Comparison of ENCODE assay signal across 17 cellular contexts in the genomic region with DNA sequence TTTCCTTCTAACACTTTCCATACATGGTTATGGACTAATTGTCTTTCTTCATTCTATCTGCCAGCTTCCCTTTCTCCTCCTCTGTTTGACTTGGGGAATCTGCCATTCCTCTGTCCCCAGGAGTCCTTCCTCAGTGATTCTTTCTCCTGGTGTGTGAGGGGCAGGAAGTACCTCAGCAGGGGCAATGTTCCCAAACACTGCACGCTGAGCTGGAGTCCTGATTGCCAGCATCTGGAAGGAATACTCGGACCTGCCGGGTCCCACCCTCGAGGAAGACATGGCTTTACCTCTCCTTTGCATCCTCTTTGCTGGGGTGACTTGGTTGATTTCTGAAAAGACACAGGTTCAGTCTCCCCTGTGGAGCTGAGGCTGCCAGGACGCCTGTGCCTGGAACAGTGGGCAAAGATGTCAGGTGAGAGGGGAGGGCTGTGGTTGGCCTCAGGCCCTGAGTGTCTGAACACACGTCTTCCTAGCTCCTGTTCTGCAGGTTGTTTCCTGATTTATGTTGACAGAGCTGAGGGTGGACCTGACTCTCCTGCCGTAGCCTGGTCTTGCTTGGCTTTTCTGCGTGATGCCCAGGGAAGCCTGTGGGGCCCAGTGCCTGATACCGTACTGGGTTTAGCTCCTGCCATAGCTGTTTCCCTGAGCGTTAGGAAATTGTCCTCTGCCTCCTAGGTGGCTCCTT. TPM values are rescaled to one million over a fixed set of nuclear protein-coding genes. Genes with fewer than 3 reads are reported as not detected.
DNase-seq lines count a peak whose midpoint lies in the region; ATAC-seq and TF ChIP-seq lines count a peak whose summit lies in the region.
"Had no signal": no experiment of that assay in that cellular context is flagged by ENCODE, and none has a peak within 500 bp of the region (broad histone marks: within the 10 kb centered on the region; RNA-seq: fewer than 3 reads in every experiment).

No MANE protein-coding gene starts in this region.

- H3F3A ChIP-seq in GM23338 (replicated peaks; ENCODE audit: low read depth): peaks cover 22% of the 10 kb centered on the region; the same call in 1 of the 2 replicates

- H3K27ac Mint-ChIP-seq in CD14-positive monocyte (peak overlapping the region in 4 of 7 donors; percentile 47 to 76 (median 59)), GM23338 (peak overlapping the region; percentile 95)
- peak overlapping the region; percentile 34 for H3K27ac Mint-ChIP-seq in activated naive CD8-positive, alpha-beta T cell treated with anti-CD3 and anti-CD28 coated beads, Interleukin-2, amount 10 ng/mL, durations not matched to agents 7 days and 5 days
- H3K27ac Mint-ChIP-seq: activated T-helper 1 cell treated with anti-CD3 and anti-CD28 coated beads, Interleukin-12 subunit alpha, Interleukin-12 subunit beta, Interleukin-2, Interleukin-4 antibody, amounts not matched to agents 30 ng/mL and 10 ng/mL and 1 ng/mL, durations not matched to agents 14 hours and 24 hours and 36 hours had no signal

- peak overlapping the region; percentile 12 for H3K56ac ChIP-seq in mesendoderm (ENCODE audit: low read length)

- H3K4me1 ChIP-seq in GM23338 (ENCODE audit: insufficient read depth) (peaks cover 33% of the 10 kb centered on the region), mesendoderm (ENCODE audit: control insufficient read depth, low read depth, low read length) (peaks cover 2% of the 10 kb centered on the region)
- H3K4me1 ChIP-seq: BE2C had no signal

- H3K18ac ChIP-seq in mesendoderm (ENCODE audit: low read length): no peak overlapping the region

- peak overlapping the region; percentile 28; the same call in 1 of the 2 replicates for H3K4me3 ChIP-seq in GM23338
- no peak overlapping the region for H3K4me3 ChIP-seq in mesendoderm (ENCODE audit: low read length)
- H3K4me3 ChIP-seq: ascending aorta, dorsolateral prefrontal cortex had no signal

- H3K9ac ChIP-seq in mesendoderm (ENCODE audit: low read length): no peak overlapping the region

- peak overlapping the region; percentile 59 for H3K4me2 ChIP-seq in GM23338
- no peak overlapping the region for H3K4me2 ChIP-seq in mesendoderm (ENCODE audit: low read length)

- peak overlapping the region; percentile 73 for H3K23ac ChIP-seq in mesendoderm (ENCODE audit: low read length)

- no peaks in the 10 kb centered on the region; the same call in none of the 2 replicates for H4K20me1 ChIP-seq in GM23338 (replicated peaks; ENCODE audit: insufficient read depth)

- peaks cover 46% of the 10 kb centered on the region for H3K79me2 ChIP-seq in GM23338 (replicated peaks; ENCODE audit: insufficient read depth)
- H3K79me2 ChIP-seq in mesendoderm (ENCODE audit: control insufficient read depth, insufficient read depth, low read length): peaks cover 15% of the 10 kb centered on the region

- no peak overlapping the region for H2AFZ ChIP-seq in GM23338

- H3K27me3 Mint-ChIP-seq in CD14-positive monocyte (ENCODE audit: low read depth in 3 of 3) (peaks cover 0 to 2% (median 0%) of the 10 kb centered on the region in 3 donors), GM23338 (ENCODE audit: insufficient read depth, low read depth, poor library complexity) (peaks cover 28% of the 10 kb centered on the region)
- H3K27me3 Mint-ChIP-seq in activated naive CD8-positive, alpha-beta T cell treated with anti-CD3 and anti-CD28 coated beads, Interleukin-2, amount 10 ng/mL, durations not matched to agents 7 days and 5 days: no peaks in the 10 kb centered on the region

- peak; percentile 4; the same call in 2 of the 3 replicates for ATAC-seq in GM23338
- no peak for ATAC-seq in activated naive CD8-positive, alpha-beta T cell treated with anti-CD3 and anti-CD28 coated beads, Interleukin-2, amount 10 ng/mL, durations not matched to agents 7 days and 5 days (ENCODE audit: low read depth)
- ATAC-seq: left ventricle myocardium superior had no signal

- H3K4ac ChIP-seq in mesendoderm (ENCODE audit: low read depth, low read length): no peak overlapping the region

- no peak for DNase-seq in CD14-positive monocyte (ENCODE audit: low spot score)
- DNase-seq in GM23338 (ENCODE audit: low spot score): peak; percentile 53
- no peak for DNase-seq in activated naive CD8-positive, alpha-beta T cell treated with anti-CD3 and anti-CD28 coated beads, Interleukin-2, amount 10 ng/mL, durations not matched to agents 7 days and 5 days
- DNase-seq in mesendoderm: peak; percentile 58
- DNase-seq in stimulated activated CD4-positive, alpha-beta T cell treated with anti-CD3 and anti-CD28 coated beads, Interleukin-15, amount 100 ng/mL, for 24 hours: no peak
- no peak for DNase-seq in activated CD4-positive, CD25-positive, alpha-beta regulatory T cell treated with anti-CD3 and anti-CD28 coated beads, Interleukin-2, amount 50 U/mL, for 72 hours
- DNase-seq in NOMO-1 (lab: John Stamatoyannopoulos, UW; ENCODE audit: unreplicated experiment in 2 of 2): no peak
- DNase-seq: BE2C, dorsolateral prefrontal cortex, left ventricle myocardium superior, NCI-H2081, NCI-H526, RPMI8226 had no signal

- H3K4me1 Mint-ChIP-seq in CD14-positive monocyte (peaks cover 47% of the 10 kb centered on the region), GM23338 (peaks cover 29% of the 10 kb centered on the region)
- H3K4me1 Mint-ChIP-seq in activated naive CD8-positive, alpha-beta T cell treated with anti-CD3 and anti-CD28 coated beads, Interleukin-2, amount 10 ng/mL, durations not matched to agents 7 days and 5 days: peaks cover 23% of the 10 kb centered on the region

- H3K36me3 Mint-ChIP-seq in CD14-positive monocyte (peaks cover 18 to 30% of the 10 kb centered on the region in 2 donors), GM23338 (ENCODE audit: low read depth) (peaks cover 24% of the 10 kb centered on the region)
- peaks cover 11% of the 10 kb centered on the region for H3K36me3 Mint-ChIP-seq in activated naive CD8-positive, alpha-beta T cell treated with anti-CD3 and anti-CD28 coated beads, Interleukin-2, amount 10 ng/mL, durations not matched to agents 7 days and 5 days

- H3K9me3 Mint-ChIP-seq in CD14-positive monocyte (no peaks in the 10 kb centered on the region), GM23338 (peaks cover 5% of the 10 kb centered on the region)
- no peaks in the 10 kb centered on the region for H3K9me3 Mint-ChIP-seq in activated naive CD8-positive, alpha-beta T cell treated with anti-CD3 and anti-CD28 coated beads, Interleukin-2, amount 10 ng/mL, durations not matched to agents 7 days and 5 days
- H3K9me3 Mint-ChIP-seq: activated T-helper 1 cell treated with anti-CD3 and anti-CD28 coated beads, Interleukin-12 subunit alpha, Interleukin-12 subunit beta, Interleukin-2, Interleukin-4 antibody, amounts not matched to agents 30 ng/mL and 10 ng/mL and 1 ng/mL, durations not matched to agents 14 hours and 24 hours and 36 hours had no signal

- POLR2A ChIA-PET in activated naive CD8-positive, alpha-beta T cell treated with anti-CD3 and anti-CD28 coated beads, Interleukin-2, amount 10 ng/mL, durations not matched to agents 7 days and 5 days (lab: Charles Lee): interaction anchor here (1.1 to 1.7 kb wide), 2 partner anchors 17 to 26 kb away, joined by 3 read pairs; no protein-coding TSS in a partner anchor

- no CpG with 5 or more reads among the region's 10 CpGs for WGBS in mesendoderm (ENCODE audit: extremely low coverage, insufficient coverage, low lambda C conversion rate)

- H3K36me3 ChIP-seq in GM23338 (ENCODE audit: insufficient read depth) (no peaks in the 10 kb centered on the region), mesendoderm (ENCODE audit: control insufficient read depth, insufficient read depth, low read length) (no peaks in the 10 kb centered on the region)

- no peak overlapping the region for H4K5ac ChIP-seq in mesendoderm (ENCODE audit: low read length)

- H2BK15ac ChIP-seq in mesendoderm (replicated peaks; ENCODE audit: low read depth): no peak overlapping the region

- TF ChIP-seq CTCF in CD14-positive monocyte (IDR thresholded peaks at IDR 0.05): no peak
- no peak for TF ChIP-seq CTCF in GM23338 (conservative IDR thresholded peaks at IDR 0.05; ENCODE audit: low read depth in 2 of 2)

- H3K27ac ChIP-seq in GM23338 (ENCODE audit: low read depth) (peak overlapping the region; percentile 65), mesendoderm (ENCODE audit: low read depth, low read length) (peak overlapping the region; percentile 29)

- H3K79me1 ChIP-seq in mesendoderm (ENCODE audit: low read length): peaks cover 17% of the 10 kb centered on the region

- H3K4me3 Mint-ChIP-seq in CD14-positive monocyte (no peak overlapping the region), GM23338 (peak overlapping the region; percentile 48)
- no peak overlapping the region for H3K4me3 Mint-ChIP-seq in activated naive CD8-positive, alpha-beta T cell treated with anti-CD3 and anti-CD28 coated beads, Interleukin-2, amount 10 ng/mL, durations not matched to agents 7 days and 5 days
- H3K4me3 Mint-ChIP-seq: activated T-helper 1 cell treated with anti-CD3 and anti-CD28 coated beads, Interleukin-12 subunit alpha, Interleukin-12 subunit beta, Interleukin-2, Interleukin-4 antibody, amounts not matched to agents 30 ng/mL and 10 ng/mL and 1 ng/mL, durations not matched to agents 14 hours and 24 hours and 36 hours had no signal

- intact Hi-C loops in CD14-positive monocyte (cut with micrococcal nuclease): no loop called here

- H3K9me2 ChIP-seq in GM23338 (ENCODE audit: insufficient read depth): no peaks in the 10 kb centered on the region

- H2BK5ac ChIP-seq in mesendoderm (ENCODE audit: low read length): no peak overlapping the region

- no peak overlapping the region for H2BK120ac ChIP-seq in mesendoderm (ENCODE audit: low read depth, low read length)

- no peak overlapping the region for H4K8ac ChIP-seq in mesendoderm (ENCODE audit: low read depth, low read length)

- no peaks in the 10 kb centered on the region for H3K27me3 ChIP-seq in GM23338 (ENCODE audit: insufficient read depth)
- no peaks in the 10 kb centered on the region for H3K27me3 ChIP-seq in mesendoderm (ENCODE audit: insufficient read depth, low read length, poor library complexity)
- H3K27me3 ChIP-seq: ascending aorta, BE2C, dorsolateral prefrontal cortex had no signal

- H2AK5ac ChIP-seq in mesendoderm (ENCODE audit: low read length): no peak overlapping the region

RNA-seq across cellular contexts. Expression of a gene that starts 4.3 kb away (rescaled TPM):
- polyA plus RNA-seq in CD14-positive monocyte (100 to 1,000 TPM; 526 to 588 TPM), GM23338 (2016; fragmentation: Nextera tagmentation; extraction: Ambion mirVana) (483 and 516 TPM in 2 replicates)
- total RNA-seq in GM23338 (2014; rRNA removed; shearing (Covaris generic)): 385 and 427 TPM in 2 replicates
- total RNA-seq in activated naive CD8-positive, alpha-beta T cell treated with anti-CD3 and anti-CD28 coated beads, Interleukin-2, amount 10 ng/mL, durations not matched to agents 7 days and 5 days: 100 to 1,000 TPM; 379 to 420 TPM
- 485 TPM for polyA plus RNA-seq in mesendoderm (2013, experiment 1 of 2)
- 460 TPM for polyA plus RNA-seq in mesendoderm (2013, experiment 2 of 2)

RNA-seq across cellular contexts. Expression of a gene that starts 7.5 kb away (rescaled TPM):
- polyA plus RNA-seq in CD14-positive monocyte: 100 to 1,000 TPM; 140 to 170 TPM
- 94.7 and 122 TPM in 2 replicates for total RNA-seq in GM23338 (2014; rRNA removed; shearing (Covaris generic))
- 193 and 207 TPM in 2 replicates for polyA plus RNA-seq in GM23338 (2016; fragmentation: Nextera tagmentation; extraction: Ambion mirVana)
- total RNA-seq in activated naive CD8-positive, alpha-beta T cell treated with anti-CD3 and anti-CD28 coated beads, Interleukin-2, amount 10 ng/mL, durations not matched to agents 7 days and 5 days: 10 to 100 TPM; 86.0 to 87.0 TPM
- 82.6 TPM for polyA plus RNA-seq in mesendoderm (2013, experiment 1 of 2)
- polyA plus RNA-seq in mesendoderm (2013, experiment 2 of 2): 80.4 TPM

RNA-seq across cellular contexts. Expression of a gene that starts 39.9 kb away (rescaled TPM):
- polyA plus RNA-seq in CD14-positive monocyte: 1 to 10 TPM; 1.5 to 1.6 TPM
- 24.6 and 26.8 TPM in 2 replicates for total RNA-seq in GM23338 (2014; rRNA removed; shearing (Covaris generic))
- 10.1 and 12.1 TPM in 2 replicates for polyA plus RNA-seq in GM23338 (2016; fragmentation: Nextera tagmentation; extraction: Ambion mirVana)
- total RNA-seq in activated naive CD8-positive, alpha-beta T cell treated with anti-CD3 and anti-CD28 coated beads, Interleukin-2, amount 10 ng/mL, durations not matched to agents 7 days and 5 days: 10 to 100 TPM; 39.1 to 39.7 TPM
- polyA plus RNA-seq in mesendoderm (2013, experiment 1 of 2): 20.3 TPM
- polyA plus RNA-seq in mesendoderm (2013, experiment 2 of 2): 19.6 TPM

RNA-seq across cellular contexts. Expression of a gene that starts 57.0 kb away (rescaled TPM):
- polyA plus RNA-seq in CD14-positive monocyte (not detected), GM23338 (2016; fragmentation: Nextera tagmentation; extraction: Ambion mirVana) (0.40 and 0.76 TPM in 2 replicates)
- 0.54 and 1.1 TPM in 2 replicates for total RNA-seq in GM23338 (2014; rRNA removed; shearing (Covaris generic))
- not detected for total RNA-seq in activated naive CD8-positive, alpha-beta T cell treated with anti-CD3 and anti-CD28 coated beads, Interleukin-2, amount 10 ng/mL, durations not matched to agents 7 days and 5 days
- polyA plus RNA-seq in mesendoderm (2013, experiment 1 of 2): 0.03 TPM
- polyA plus RNA-seq in mesendoderm (2013, experiment 2 of 2): 0.03 TPM
- total RNA-seq: activated T-helper 1 cell treated with anti-CD3 and anti-CD28 coated beads, Interleukin-12 subunit alpha, Interleukin-12 subunit beta, Interleukin-2, Interleukin-4 antibody, amounts not matched to agents 30 ng/mL and 10 ng/mL and 1 ng/mL, durations not matched to agents 14 hours and 24 hours and 36 hours; HT1080; T-helper 2 cell treated with Interferon-gamma antibody and Interleukin-4, amounts not matched to agents 100 ng/mL and 5 ng/mL, for 36 hours had no signal

Comparison
In these comparisons a context has a peak if more than half of its experiments do, and no peak if none do; other contexts are left out.
1. DNase-seq: peak in GM23338 (single experiment) and mesendoderm (single experiment); none in CD14-positive monocyte (single experiment), activated naive CD8-positive, alpha-beta T cell treated with anti-CD3 and anti-CD28 coated beads, Interleukin-2, amount 10 ng/mL, durations not matched to agents 7 days and 5 days (single experiment), stimulated activated CD4-positive, alpha-beta T cell treated with anti-CD3 and anti-CD28 coated beads, Interleukin-15, amount 100 ng/mL, for 24 hours (single experiment), activated CD4-positive, CD25-positive, alpha-beta regulatory T cell treated with anti-CD3 and anti-CD28 coated beads, Interleukin-2, amount 50 U/mL, for 72 hours (single experiment) and NOMO-1 (0 of 2).
2. H3K27ac Mint-ChIP-seq: peak in every context shown above with its lines; median percentile 95 in GM23338; 59 in CD14-positive monocyte; 34 in activated naive CD8-positive, alpha-beta T cell treated with anti-CD3 and anti-CD28 coated beads, Interleukin-2, amount 10 ng/mL, durations not matched to agents 7 days and 5 days.